16 cellular contexts compared by ENCODE assay signal in genomic region chr4:57158762-57159161, GRCh38. TPM values are rescaled to one million over a fixed set of nuclear protein-coding genes. Genes with fewer than 3 reads are reported as not detected.
"Had no signal": no experiment of that assay in that cellular context is flagged by ENCODE, and none has a peak within 500 bp of the region (broad histone marks: within the 10 kb centered on the region; RNA-seq: fewer than 3 reads in every experiment).

No MANE protein-coding gene starts in this region.

- H3K4me3 ChIP-seq: esophagus squamous epithelium, heart left ventricle, mucosa of descending colon, right atrium auricular region, sigmoid colon, skin epidermis, thoracic aorta, transverse colon, vagina had no signal

- H3K9me3 ChIP-seq: esophagus squamous epithelium, mucosa of descending colon, neutrophil, right atrium auricular region, sigmoid colon, thoracic aorta, transverse colon, vagina had no signal

- H3K36me3 ChIP-seq: esophagus squamous epithelium, heart left ventricle, neutrophil, right atrium auricular region, sigmoid colon, thoracic aorta, transverse colon, vagina had no signal

- H3K27ac ChIP-seq: esophagus squamous epithelium, heart left ventricle, neutrophil, right atrium auricular region, sigmoid colon, skin epidermis, thoracic aorta, transverse colon, vagina had no signal

- ATAC-seq: mucosa of descending colon; naive thymus-derived CD8-positive, alpha-beta T cell; stimulated activated naive B cell treated with anti-CD40 and anti-IgM and Interleukin-4, amounts not matched to agents 10 μg/mL and 1 μg/mL and 100 μg/mL, for 72 hours; stimulated activated naive CD8-positive, alpha-beta T cell treated with anti-CD3 and anti-CD28 coated beads, Interleukin-15, amount 100 ng/mL, for 72 hours had no signal

- H3K4me1 ChIP-seq: vagina had no signal

- H3K27me3 ChIP-seq: heart left ventricle, neutrophil, right atrium auricular region, sigmoid colon, transverse colon, vagina had no signal

- DNase-seq: esophagus squamous epithelium; heart left ventricle; kidney glomerular epithelial cell; naive thymus-derived CD8-positive, alpha-beta T cell; sigmoid colon; stimulated activated CD4-positive, alpha-beta T cell treated with anti-CD3 and anti-CD28 coated beads, Interleukin-2, amount 100 ng/mL, for 24 hours; stimulated activated CD4-positive, alpha-beta T cell treated with anti-CD3 and anti-CD28 coated beads, Interleukin-4, amount 100 ng/mL, for 4 hours; stimulated activated naive B cell treated with anti-CD40 and anti-IgM and Interleukin-4, amounts not matched to agents 10 μg/mL and 1 μg/mL and 100 μg/mL, for 72 hours; stimulated activated naive CD8-positive, alpha-beta T cell treated with anti-CD3 and anti-CD28 coated beads, Interleukin-15, amount 100 ng/mL, for 72 hours; transverse colon had no signal

RNA-seq across cellular contexts. Expression of gene IGFBP7, which starts 48.6 kb away (rescaled TPM):
- total RNA-seq: naive thymus-derived CD8-positive, alpha-beta T cell had no signal
- polyA plus RNA-seq: naive thymus-derived CD8-positive, alpha-beta T cell had no signal
